Comparison of ENCODE assay signal across 18 cellular contexts in the genomic region with DNA sequence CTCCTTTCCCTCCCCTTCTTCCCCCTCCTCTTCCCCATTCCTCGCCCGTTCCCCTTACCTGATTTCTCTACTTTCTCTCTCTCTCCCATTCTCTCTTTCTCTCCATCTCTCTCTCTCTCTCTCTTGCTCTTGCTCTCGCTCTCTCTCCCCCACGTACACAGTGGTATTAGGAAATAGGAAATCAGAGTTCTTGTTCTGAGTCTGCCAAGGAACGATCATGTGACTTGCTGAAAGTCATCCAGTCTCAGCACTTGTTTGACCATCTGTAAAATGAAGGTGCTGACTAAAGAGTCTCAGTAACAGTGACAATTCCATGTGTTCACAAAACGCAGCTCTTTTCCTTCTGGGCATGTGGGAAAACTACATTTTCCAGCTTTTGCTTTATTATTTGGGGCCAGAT.
DNase-seq lines count a peak whose midpoint lies in the region; ATAC-seq, FAIRE-seq and TF ChIP-seq lines count a peak whose summit lies in the region.
"Had no signal": no experiment of that assay in that cellular context is flagged by ENCODE, and none has a peak within 500 bp of the region (broad histone marks: within the 10 kb centered on the region; RNA-seq: fewer than 3 reads in every experiment).

No MANE protein-coding gene starts in this region.

- no peak for ATAC-seq in IMR-90 (ENCODE audit: low read depth)
- ATAC-seq in lung (ENCODE audit: insufficient read depth, low FRiP score) = peak; percentile 54
- no peak for ATAC-seq in HG03097 (IDR thresholded peaks at IDR 0.05; ENCODE audit: low FRiP score, unreplicated experiment)
- ATAC-seq in GM18870 (IDR thresholded peaks at IDR 0.05; ENCODE audit: unreplicated experiment) = no peak
- ATAC-seq in naive thymus-derived CD4-positive, alpha-beta T cell = no peak

- no peak overlapping the region for H2AK9ac ChIP-seq in IMR-90 (replicated peaks; ENCODE audit: low read depth, low read length, poor library complexity)

- H3K27ac Mint-ChIP-seq in naive thymus-derived CD4-positive, alpha-beta T cell = no peak overlapping the region
- H3K27ac Mint-ChIP-seq: activated CD4-positive, alpha-beta memory T cell treated with anti-CD3 and anti-CD28 coated beads, Interleukin-2, amount 10 ng/mL, durations not matched to agents 7 days and 5 days; B cell; neural progenitor cell had no signal

- no peak overlapping the region for H4K8ac ChIP-seq in IMR-90 (ENCODE audit: low read depth in 2 of 2, low read length in 2 of 2)

- WGBS in IMR-90 (ENCODE audit: extremely low coverage in 2 of 2, insufficient read length in 1 of 2), 2 experiments = no CpG with 5 or more reads among the region's 6 CpGs
- WGBS in lung, 2 donors = 27 to 39% methylated on average over 6 of the region's 6 CpGs

- H2AFZ ChIP-seq in IMR-90 (replicated peaks; ENCODE audit: low read length, poor library complexity) = no peak overlapping the region
- H2AFZ ChIP-seq: neural progenitor cell had no signal

- H3K4me2 ChIP-seq in IMR-90 (ENCODE audit: low read depth, low read length) = no peak overlapping the region
- H3K4me2 ChIP-seq: neural progenitor cell had no signal

- no peak overlapping the region for H2BK120ac ChIP-seq in IMR-90 (ENCODE audit: low read depth, low read length)

- H3K4me1 Mint-ChIP-seq in naive thymus-derived CD4-positive, alpha-beta T cell = no peaks in the 10 kb centered on the region
- H3K4me1 Mint-ChIP-seq: activated CD4-positive, alpha-beta memory T cell treated with anti-CD3 and anti-CD28 coated beads, Interleukin-2, amount 10 ng/mL, durations not matched to agents 7 days and 5 days; B cell; neural progenitor cell had no signal

- peaks cover 0 to 14% (median 3%) of the 10 kb centered on the region in 11 donors for H3K9me3 Mint-ChIP-seq in naive thymus-derived CD4-positive, alpha-beta T cell
- H3K9me3 Mint-ChIP-seq: activated CD4-positive, alpha-beta memory T cell treated with anti-CD3 and anti-CD28 coated beads, Interleukin-2, amount 10 ng/mL, durations not matched to agents 7 days and 5 days had no signal

- no peak overlapping the region for H2BK5ac ChIP-seq in IMR-90 (ENCODE audit: low read depth, low read length, poor library complexity, severe bottlenecking)

- H3K4me3 ChIP-seq in IMR-90 (ENCODE audit: insufficient read depth, low read depth, low read length) (no peak overlapping the region), epithelial cell of esophagus (ENCODE audit: low read length) (no peak overlapping the region), lung (no peak overlapping the region)
- no peak overlapping the region for H3K4me3 ChIP-seq in naive thymus-derived CD4-positive, alpha-beta T cell (ENCODE audit: low read length)
- H3K4me3 ChIP-seq: esophagus squamous epithelium, neural progenitor cell had no signal

- H3K27ac ChIP-seq in IMR-90 (ENCODE audit: insufficient read depth, low read length) (no peak overlapping the region), lung (ENCODE audit: low read depth in 1 of 2, low read length in 1 of 2) (peak overlapping the region in 1 of 2 donors; percentile 33)
- H3K27ac ChIP-seq in naive thymus-derived CD4-positive, alpha-beta T cell (ENCODE audit: low read depth, low read length) = no peak overlapping the region
- H3K27ac ChIP-seq: esophagus squamous epithelium, neural progenitor cell had no signal

- no peak overlapping the region for H4K91ac ChIP-seq in IMR-90 (ENCODE audit: insufficient read depth, low read depth, low read length)

- no peak overlapping the region for H2AK5ac ChIP-seq in IMR-90 (ENCODE audit: low read depth, low read length)

- no TSS peak for BruUV-seq in IMR-90 (replicated peaks; lab: Mats Ljungman, UMichigan)

- H3K18ac ChIP-seq in IMR-90 (ENCODE audit: low read depth, low read length) = no peak overlapping the region

- no peak overlapping the region for H3K14ac ChIP-seq in IMR-90 (replicated peaks; ENCODE audit: low read depth, low read length)

- no peak for TF ChIP-seq POLR2A in IMR-90 (IDR thresholded peaks at IDR 0.05; ENCODE audit: low read depth, low read length)

- TF ChIP-seq CTCF in IMR-90 (conservative IDR thresholded peaks at IDR 0.05; ENCODE audit: low read depth, low read length) (no peak), epithelial cell of esophagus (IDR thresholded peaks at IDR 0.05; ENCODE audit: insufficient read depth, low read depth, low read length, missing control alignments) (no peak), lung (IDR thresholded peaks at IDR 0.05; ENCODE audit: control extremely low read depth, extremely low read depth) (no peak)

- H4K20me1 ChIP-seq in IMR-90 (ENCODE audit: insufficient read depth, low read length) = no peaks in the 10 kb centered on the region

- CTCF ChIA-PET in IMR-90 (lab: Yijun Ruan, JAX) = no interaction called here
- CTCF ChIA-PET in naive thymus-derived CD4-positive, alpha-beta T cell (lab: Charles Lee) = no interaction called here

- no peak overlapping the region for H3K4me3 Mint-ChIP-seq in naive thymus-derived CD4-positive, alpha-beta T cell
- H3K4me3 Mint-ChIP-seq: activated CD4-positive, alpha-beta memory T cell treated with anti-CD3 and anti-CD28 coated beads, Interleukin-2, amount 10 ng/mL, durations not matched to agents 7 days and 5 days; B cell; neural progenitor cell had no signal

- no peaks in the 10 kb centered on the region for H3K9me1 ChIP-seq in IMR-90 (ENCODE audit: insufficient read depth, low read length)

- H3K4ac ChIP-seq in IMR-90 (ENCODE audit: low read depth, low read length) = no peak overlapping the region

- DNase-seq in AG08395 (ENCODE audit: low spot score) (peak; percentile 31), IMR-90 (peak; percentile 67), epithelial cell of esophagus (ENCODE audit: low read depth) (peak; percentile 21), lung (ENCODE audit: low spot score) (no peak), GM19239 (ENCODE audit: insufficient read length, low spot score) (no peak)
- DNase-seq in naive thymus-derived CD4-positive, alpha-beta T cell = no peak
- DNase-seq: activated CD4-positive, alpha-beta memory T cell treated with anti-CD3 and anti-CD28 coated beads, Interleukin-2, amount 10 ng/mL, durations not matched to agents 7 days and 5 days; activated effector memory CD4-positive, alpha-beta T cell treated with anti-CD3 and anti-CD28 coated beads, Interleukin-2, amount 50 U/mL, for 16 hours; DND-41; esophagus squamous epithelium; kidney; MV-4-11; NCI-H226 had no signal

- in situ Hi-C loops in IMR-90 (cut with MboI; ENCODE audit: low sequenced_read_pairs) = no loop called here

- peaks cover 0 to 2% (median 0%) of the 10 kb centered on the region in 5 donors for H3K27me3 Mint-ChIP-seq in naive thymus-derived CD4-positive, alpha-beta T cell
- H3K27me3 Mint-ChIP-seq: B cell had no signal

- no peak overlapping the region for H4K5ac ChIP-seq in IMR-90 (ENCODE audit: low read depth, low read length)

- peak overlapping the region; percentile 26; the same call in 1 of the 3 replicates for H2BK15ac ChIP-seq in IMR-90 (ENCODE audit: low read depth, low read length)

- H3K9me3 ChIP-seq in IMR-90 (ENCODE audit: control insufficient read depth, insufficient read depth, low read length) (no peaks in the 10 kb centered on the region), lung (ENCODE audit: control insufficient read depth in 2 of 2, insufficient read depth in 1 of 2, low read length in 1 of 2) (peaks cover 0 to 2% of the 10 kb centered on the region in 2 donors)
- no peaks in the 10 kb centered on the region for H3K9me3 ChIP-seq in naive thymus-derived CD4-positive, alpha-beta T cell (ENCODE audit: control insufficient read depth in 2 of 3, low read length in 3 of 3)
- H3K9me3 ChIP-seq: esophagus squamous epithelium had no signal

- TF ChIP-seq RAD21 in IMR-90 (IDR thresholded peaks at IDR 0.05; ENCODE audit: low read length) = no peak

- no peaks in the 10 kb centered on the region for H3K27me3 ChIP-seq in IMR-90 (ENCODE audit: control insufficient read depth, insufficient read depth, low read length)
- no peaks in the 10 kb centered on the region for H3K27me3 ChIP-seq in lung (ENCODE audit: control insufficient read depth, insufficient read depth)
- H3K27me3 ChIP-seq in naive thymus-derived CD4-positive, alpha-beta T cell (ENCODE audit: control insufficient read depth in 2 of 2, insufficient read depth in 2 of 2, low read length in 2 of 2) = no peaks in the 10 kb centered on the region
- H3K27me3 ChIP-seq: esophagus squamous epithelium, neural progenitor cell had no signal

- no peaks in the 10 kb centered on the region for H3K79me1 ChIP-seq in IMR-90 (ENCODE audit: low read depth in 1 of 2, low read length in 2 of 2)

- no peak overlapping the region for H2BK20ac ChIP-seq in IMR-90 (ENCODE audit: low read depth, low read length)

- H3K36me3 ChIP-seq in IMR-90 (ENCODE audit: control insufficient read depth, insufficient read depth, low read length) (no peaks in the 10 kb centered on the region), lung (ENCODE audit: control insufficient read depth in 2 of 2, insufficient read depth in 2 of 2, low read length in 2 of 2) (no peaks in the 10 kb centered on the region)
- H3K36me3 ChIP-seq in naive thymus-derived CD4-positive, alpha-beta T cell (ENCODE audit: control insufficient read depth in 2 of 3, insufficient read depth in 3 of 3, low read length in 3 of 3) = no peaks in the 10 kb centered on the region
- H3K36me3 ChIP-seq: esophagus squamous epithelium, neural progenitor cell had no signal

- no peak for FAIRE-seq in GM19239 (lab: Jason Lieb, UNC)
- FAIRE-seq: kidney, RCC 7860 had no signal

- H3K36me3 Mint-ChIP-seq in naive thymus-derived CD4-positive, alpha-beta T cell = peaks cover 0 to 3% (median 0%) of the 10 kb centered on the region in 5 donors

- H3K23ac ChIP-seq in IMR-90 (ENCODE audit: low read depth, low read length) = no peak overlapping the region

- intact Hi-C loops in IMR-90 (cut with micrococcal nuclease) = no loop called here
- intact Hi-C loops in naive thymus-derived CD4-positive, alpha-beta T cell (cut with micrococcal nuclease) = no loop called here

- no peak overlapping the region for H3K9ac ChIP-seq in IMR-90 (ENCODE audit: low read depth, low read length)
- H3K9ac ChIP-seq: neural progenitor cell had no signal

- H3K4me1 ChIP-seq in IMR-90 (ENCODE audit: control insufficient read depth, insufficient read depth, low read length) = no peaks in the 10 kb centered on the region; the same call in 1 of the 2 replicates
- peaks cover 0 to 8% of the 10 kb centered on the region in 2 donors for H3K4me1 ChIP-seq in lung (ENCODE audit: control insufficient read depth in 2 of 2, insufficient read depth in 2 of 2, low read length in 2 of 2)
- no peaks in the 10 kb centered on the region for H3K4me1 ChIP-seq in naive thymus-derived CD4-positive, alpha-beta T cell (ENCODE audit: control insufficient read depth in 2 of 2, insufficient read depth in 2 of 2, low read length in 2 of 2)
- H3K4me1 ChIP-seq: esophagus squamous epithelium, neural progenitor cell had no signal

- POLR2A ChIA-PET in IMR-90 (lab: Charles Lee; ENCODE audit: unreplicated experiment) = no interaction called here
- POLR2A ChIA-PET in naive thymus-derived CD4-positive, alpha-beta T cell (lab: Charles Lee) = no interaction called here

- dilution Hi-C loops in IMR-90 (cut with HindIII; ENCODE audit: low sequenced_read_pairs, unreplicated experiment) = no loop called here

- no peak overlapping the region for H3K56ac ChIP-seq in IMR-90 (ENCODE audit: extremely low read depth, insufficient read depth, low read length)

TF ChIP-seq in IMR-90, 13 proteins besides CTCF, POLR2A, EP300 and RAD21 (continues in another document):
- TF ChIP-seq FOS (IDR thresholded peaks at IDR 0.05; ENCODE audit: low read depth, low read length) (no peak), RFX5 (IDR thresholded peaks at IDR 0.05; ENCODE audit: low read depth, low read length) (no peak)

Comparison
In these comparisons a context has a peak if more than half of its experiments do, and no peak if none do; other contexts are left out.
1. DNase-seq: peak in AG08395 (single experiment), IMR-90 (single experiment) and epithelial cell of esophagus (single experiment); none in lung (single experiment), GM19239 (single experiment) and naive thymus-derived CD4-positive, alpha-beta T cell (0 of 9).